ENCODE assay signal across 24 cellular contexts in genomic region chr12:1827806-1828805, GRCh38. TPM values are rescaled to one million over a fixed set of nuclear protein-coding genes. Genes with fewer than 3 reads are reported as not detected.
"Had no signal": no experiment of that assay in that cellular context is flagged by ENCODE, and none has a peak within 500 bp of the region (broad histone marks: within the 10 kb centered on the region; RNA-seq: fewer than 3 reads in every experiment).

No MANE protein-coding gene starts in this region.

- H3K4me3 ChIP-seq: psoas muscle, right lobe of liver, SK-N-MC, smooth muscle cell, stomach, upper lobe of left lung had no signal

- H3K27me3 ChIP-seq: right lobe of liver had no signal

- H3K9me3 ChIP-seq: psoas muscle, right lobe of liver, stomach, upper lobe of left lung had no signal

- DNase-seq: activated CD4-positive, alpha-beta T cell treated with anti-CD3 and anti-CD28 coated beads for 48 hours; activated CD4-positive, CD25-positive, alpha-beta regulatory T cell; activated CD8-positive, alpha-beta T cell treated with anti-CD3 and anti-CD28 coated beads for 36 hours; activated naive CD4-positive, alpha-beta T cell treated with Interleukin-2 at 50 U/mL for 16 hours; activated naive CD8-positive, alpha-beta T cell treated with anti-CD3 and anti-CD28 coated beads, Interleukin-2, amount 50 U/mL, for 24 hours; activated T-cell treated with anti-CD3 and anti-CD28 coated beads, Interleukin-2, amount 50 U/mL, for 1 hour; dermis blood vessel endothelial cell; foreskin keratinocyte; hippocampal formation; stimulated activated CD4-positive, alpha-beta T cell treated with anti-CD3 and anti-CD28 coated beads, Interleukin-4, amount 100 ng/mL, for 24 hours; stomach had no signal

- H3K27ac ChIP-seq: foreskin keratinocyte, psoas muscle, right lobe of liver, SK-N-MC, stomach, upper lobe of left lung had no signal

- ATAC-seq: activated CD8-positive, alpha-beta T cell treated with anti-CD3 and anti-CD28 coated beads for 36 hours; activated naive CD8-positive, alpha-beta T cell treated with anti-CD3 and anti-CD28 coated beads, Interleukin-2, amount 50 U/mL, for 24 hours; activated T-helper 17 cell treated with anti-CD3 and anti-CD28 coated beads, Interleukin-2, amount 50 U/mL, for 72 hours; foreskin keratinocyte; left lobe of liver; psoas muscle; right lobe of liver; stimulated activated effector memory CD8-positive, alpha-beta T cell treated with anti-CD3 and anti-CD28 coated beads, Interleukin-12 subunit alpha, Interleukin-12 subunit beta, amount 100 ng/mL, for 72 hours had no signal

- H3K36me3 ChIP-seq: right lobe of liver, stomach, upper lobe of left lung had no signal

- H3K4me1 ChIP-seq: foreskin keratinocyte, psoas muscle, right lobe of liver had no signal

RNA-seq across cellular contexts. Expression of gene LRTM2, which starts 7.7 kb away (rescaled TPM):
- total RNA-seq: activated CD8-positive, alpha-beta T cell treated with anti-CD3 and anti-CD28 coated beads for 36 hours; activated T-helper 17 cell treated with anti-CD3 and anti-CD28 coated beads, Interleukin-2, amount 50 U/mL, for 72 hours; aorta; bronchial epithelial cell; dermis blood vessel endothelial cell; epithelial cell of proximal tubule; fibroblast of lung; foreskin keratinocyte; left lobe of liver; osteocyte; psoas muscle; right lobe of liver; smooth muscle cell; stomach; upper lobe of left lung had no signal
